Comparison of ENCODE assay signal across 21 cellular contexts in the genomic region with DNA sequence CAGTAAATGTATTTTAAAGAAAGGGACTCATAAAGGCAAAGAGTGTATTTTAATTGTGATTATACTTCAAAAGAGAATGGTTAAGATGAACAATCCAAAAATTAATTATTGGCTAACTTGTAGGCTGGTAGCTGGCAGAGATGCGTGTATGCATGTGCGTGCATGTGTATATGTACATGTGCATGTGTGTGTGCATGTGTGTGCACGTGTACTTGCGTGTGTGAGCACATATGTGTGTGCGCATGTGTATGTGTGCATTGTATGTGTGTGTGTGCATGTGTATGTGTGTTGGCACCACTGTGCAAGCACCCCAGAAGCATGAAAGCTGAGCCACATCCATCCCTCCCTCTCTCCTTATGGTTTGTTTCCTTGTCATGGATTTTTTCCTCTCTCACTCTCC.
"Had no signal": no experiment of that assay in that cellular context is flagged by ENCODE, and none has a peak within 500 bp of the region (broad histone marks: within the 10 kb centered on the region; RNA-seq: fewer than 3 reads in every experiment).

No MANE protein-coding gene starts in this region.

- H3K4me3 ChIP-seq: MG63 had no signal

- H3K27me3 ChIP-seq: MG63 had no signal

- DNase-seq: IMR-90, Karpas-422, KG1, NCI-H1092, NCI-H1105 treated with DMSO at 0.1 percent for 48 hours, NCI-H1417 treated with DMSO at 0.1 percent for 48 hours, NCI-H146, NCI-H1694 treated with DMSO at 0.1 percent for 48 hours, NCI-H1930, NCI-H2081, NCI-H2107, NCI-H2227 treated with DMSO at 0.1 percent for 48 hours, NCI-H524, NCI-H526 treated with DMSO at 0.1 percent for 48 hours, NCI-H774, SHP77, SK-N-SH, SW 1271 had no signal

- H3K9me3 ChIP-seq: SK-N-SH had no signal

- H3K36me3 ChIP-seq: MG63 had no signal

- H3K9ac ChIP-seq: SK-N-SH had no signal

- H3K27ac ChIP-seq: HL-60, RWPE1 had no signal

- H3K4me2 ChIP-seq: SK-N-SH had no signal
